ENCODE assay signal across 22 cellular contexts in the genomic region with DNA sequence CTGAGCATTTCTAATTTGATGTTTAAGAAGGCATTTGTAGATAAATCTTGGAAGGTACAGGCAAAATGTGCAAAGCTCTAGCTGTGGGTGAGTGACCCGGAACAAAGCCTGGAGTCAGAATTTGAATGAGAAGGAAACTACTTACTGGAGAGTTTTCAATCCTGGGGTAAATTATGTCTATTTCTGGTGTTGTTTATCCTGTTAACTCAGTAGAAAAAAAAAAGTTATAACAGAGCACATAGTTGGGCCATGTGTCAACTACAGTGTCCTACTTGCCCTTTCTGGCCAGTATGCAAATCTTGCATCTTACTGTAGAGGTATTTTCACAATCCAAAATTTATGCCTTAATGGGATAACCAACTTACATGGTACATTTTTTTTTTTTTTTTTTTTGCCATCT.
A peak's percentile ranks its signal among the peaks of the same experiment; 100 is the strongest.
DNase-seq lines count a peak whose midpoint lies in the region; ATAC-seq and TF ChIP-seq lines count a peak whose summit lies in the region.
"Had no signal": no experiment of that assay in that cellular context is flagged by ENCODE, and none has a peak within 500 bp of the region (broad histone marks: within the 10 kb centered on the region; RNA-seq: fewer than 3 reads in every experiment).

No MANE protein-coding gene starts in this region.

- H3K4me1 Mint-ChIP-seq in T-cell, result peaks cover 0 to 14% (median 0%) of the 10 kb centered on the region in 3 donors
- H3K4me1 Mint-ChIP-seq: stimulated activated naive CD8-positive, alpha-beta T cell treated with anti-CD3 and anti-CD28 coated beads, Interleukin-15, amount 100 ng/mL, for 72 hours had no signal

- no peak overlapping the region for H3K4me3 Mint-ChIP-seq in T-cell
- H3K4me3 Mint-ChIP-seq: stimulated activated naive CD8-positive, alpha-beta T cell treated with anti-CD3 and anti-CD28 coated beads, Interleukin-15, amount 100 ng/mL, for 72 hours; T-helper 2 cell treated with Interferon-gamma antibody and Interleukin-4, amounts not matched to agents 5 μg/mL and 100 μg/mL, for 36 hours had no signal

- POLR2A ChIA-PET in T-cell (lab: Charles Lee), result interaction anchor here in 1 of 2 donors (0.6 to 0.7 kb wide), 2 partner anchors 102 to 200 kb away, joined by 3 to 6 read pairs; no protein-coding TSS in a partner anchor

- no peak overlapping the region for H3K27ac Mint-ChIP-seq in T-cell
- H3K27ac Mint-ChIP-seq: T-helper 2 cell treated with Interferon-gamma antibody and Interleukin-4, amounts not matched to agents 5 μg/mL and 100 μg/mL, for 36 hours had no signal

- H3K9ac ChIP-seq in adipocyte (ENCODE audit: low read length), result no peak overlapping the region

- ATAC-seq in thoracic aorta (ENCODE audit: insufficient number of reproducible peaks, low FRiP score, low read depth) (peak; percentile 66), T-cell (replicated peaks in 1 of 4) (no peak)
- ATAC-seq: lower lobe of right lung; right lobe of liver; stimulated activated naive CD8-positive, alpha-beta T cell treated with anti-CD3 and anti-CD28 coated beads, Interleukin-15, amount 100 ng/mL, for 72 hours had no signal

- peak overlapping the region in 1 of 2 donors; percentile 55 for H3K27ac ChIP-seq in thoracic aorta
- H3K27ac ChIP-seq: lower lobe of right lung, PC-9, right lobe of liver had no signal

- no peaks in the 10 kb centered on the region for H3K27me3 Mint-ChIP-seq in T-cell
- H3K27me3 Mint-ChIP-seq: stimulated activated naive CD8-positive, alpha-beta T cell treated with anti-CD3 and anti-CD28 coated beads, Interleukin-15, amount 100 ng/mL, for 72 hours had no signal

- CTCF ChIA-PET in T-cell (lab: Charles Lee), result no interaction called here

- peak; percentile 42 for DNase-seq in EL
- DNase-seq in adipocyte (ENCODE audit: low read depth), result peak; percentile 45
- DNase-seq in fibroblast of villous mesenchyme (ENCODE audit: low read depth), result peak; percentile 61
- no peak for DNase-seq in thoracic aorta (ENCODE audit: low spot score)
- DNase-seq in NCI-H146 treated with DMSO at 0.1 percent for 48 hours (lab: John Stamatoyannopoulos, UW; ENCODE audit: unreplicated experiment), result no peak
- DNase-seq in cerebellum (ENCODE audit: low spot score), result no peak
- DNase-seq in T-cell, result no peak
- DNase-seq: activated CD4-positive, CD25-positive, alpha-beta regulatory T cell treated with anti-CD3 and anti-CD28 coated beads, Interleukin-2, amount 50 U/mL, for 72 hours; activated gamma-delta T cell; anterior cingulate cortex; C1 segment of cervical spinal cord; cortex of kidney; DMS 273 treated with DMSO at 0.1 percent for 48 hours; head of caudate nucleus; lower lobe of right lung; NCI-H1694; NCI-H2227 treated with DMSO at 0.1 percent for 48 hours; PC-9; right lobe of liver; stimulated activated CD4-positive, alpha-beta T cell treated with anti-CD3 and anti-CD28 coated beads, Interleukin-1b, Interleukin-23, amount 100 ng/mL, for 48 hours; stimulated activated naive CD8-positive, alpha-beta T cell treated with anti-CD3 and anti-CD28 coated beads, Interleukin-15, amount 100 ng/mL, for 72 hours had no signal

- peaks cover 59% of the 10 kb centered on the region for H3K36me3 Mint-ChIP-seq in T-cell

- H3K27me3 ChIP-seq in adipocyte (replicated peaks; ENCODE audit: control insufficient read depth, insufficient read depth, low read length), result no peaks in the 10 kb centered on the region
- no peaks in the 10 kb centered on the region for H3K27me3 ChIP-seq in thoracic aorta (replicated peaks; ENCODE audit: insufficient read depth)
- H3K27me3 ChIP-seq: right lobe of liver had no signal

- no peak for TF ChIP-seq CTCF in fibroblast of villous mesenchyme (IDR thresholded peaks at IDR 0.05; ENCODE audit: insufficient read depth, low read depth, low read length)
- no peak for TF ChIP-seq CTCF in thoracic aorta (IDR thresholded peaks at IDR 0.05)

- H3K4me1 ChIP-seq in adipocyte (ENCODE audit: control insufficient read depth, insufficient read depth, low read length) (peaks cover 7% of the 10 kb centered on the region), thoracic aorta (ENCODE audit: control insufficient read depth in 1 of 2, low read depth in 2 of 2) (peaks cover 9 to 25% of the 10 kb centered on the region in 2 donors)
- H3K4me1 ChIP-seq: lower lobe of right lung, right lobe of liver had no signal

- no peaks in the 10 kb centered on the region for H3K9me3 ChIP-seq in adipocyte (ENCODE audit: control insufficient read depth, low read length)
- no peaks in the 10 kb centered on the region for H3K9me3 ChIP-seq in thoracic aorta
- H3K9me3 ChIP-seq: lower lobe of right lung, right lobe of liver had no signal

- H3K36me3 ChIP-seq in adipocyte (ENCODE audit: control insufficient read depth, insufficient read depth, low read length, severe bottlenecking) (peaks cover 18% of the 10 kb centered on the region), thoracic aorta (peaks cover 5% of the 10 kb centered on the region)
- H3K36me3 ChIP-seq: right lobe of liver had no signal

- no peak overlapping the region for H3K4me3 ChIP-seq in adipocyte (ENCODE audit: low read length)
- no peak overlapping the region for H3K4me3 ChIP-seq in fibroblast of villous mesenchyme (ENCODE audit: low read depth, low read length)
- H3K4me3 ChIP-seq in thoracic aorta, result peak overlapping the region; percentile 16
- H3K4me3 ChIP-seq: lower lobe of right lung, PC-9, right lobe of liver had no signal

- H3K9me3 Mint-ChIP-seq in T-cell, result no peaks in the 10 kb centered on the region
- H3K9me3 Mint-ChIP-seq: stimulated activated naive CD8-positive, alpha-beta T cell treated with anti-CD3 and anti-CD28 coated beads, Interleukin-15, amount 100 ng/mL, for 72 hours; T-helper 2 cell treated with Interferon-gamma antibody and Interleukin-4, amounts not matched to agents 5 μg/mL and 100 μg/mL, for 36 hours had no signal

Comparison
In these comparisons a context has a peak if more than half of its experiments do, and no peak if none do; other contexts are left out.
1. DNase-seq: peak in EL (single experiment), adipocyte (single experiment) and fibroblast of villous mesenchyme (single experiment); none in thoracic aorta (single experiment), NCI-H146 treated with DMSO at 0.1 percent for 48 hours (single experiment), cerebellum (single experiment) and T-cell (0 of 34).